20 cellular contexts compared by ENCODE assay signal in the genomic region with DNA sequence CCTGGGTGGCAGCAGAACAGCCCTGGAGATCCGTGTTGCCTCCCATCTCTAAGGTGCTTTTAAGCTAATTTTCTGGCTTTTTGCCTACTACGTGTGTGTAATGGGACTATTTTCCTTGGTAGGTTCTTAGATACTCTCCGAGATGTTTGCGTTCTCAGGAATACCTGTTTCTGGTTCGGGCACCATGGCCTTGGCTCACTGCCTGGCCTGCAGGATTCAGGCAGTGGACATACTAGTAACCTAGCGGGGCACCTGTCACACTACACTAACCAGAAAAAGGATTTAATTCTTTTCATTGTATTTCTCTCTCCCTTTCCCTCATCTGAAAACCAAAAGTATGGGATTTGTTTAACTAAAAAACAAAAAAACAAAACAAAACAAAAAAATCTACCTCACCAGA. TPM values are rescaled to one million over a fixed set of nuclear protein-coding genes. Genes with fewer than 3 reads are reported as not detected.
DNase-seq lines count a peak whose midpoint lies in the region; ATAC-seq and TF ChIP-seq lines count a peak whose summit lies in the region.
"Had no signal": no experiment of that assay in that cellular context is flagged by ENCODE, and none has a peak within 500 bp of the region (broad histone marks: within the 10 kb centered on the region; RNA-seq: fewer than 3 reads in every experiment).

No MANE protein-coding gene starts in this region.

- H3K4me3 ChIP-seq in psoas muscle, result no peak overlapping the region
- H3K4me3 ChIP-seq in right lobe of liver, result no peak overlapping the region
- H3K4me3 ChIP-seq: GM23248, HAP-1 had no signal

- intact Hi-C loops in psoas muscle (cut with DNase I), result no loop called here
- intact Hi-C loops in right lobe of liver (cut with DNase I), result no loop called here

- ATAC-seq in psoas muscle (no peak), right lobe of liver (no peak), GM21360 (IDR thresholded peaks at IDR 0.05; ENCODE audit: unreplicated experiment) (no peak)

- H3K9me3 ChIP-seq in psoas muscle, result no peaks in the 10 kb centered on the region
- H3K9me3 ChIP-seq in right lobe of liver, result no peaks in the 10 kb centered on the region
- H3K9me3 ChIP-seq: BE2C, HAP-1 had no signal

- WGBS in psoas muscle, 3 donors, result 82 to 92% (median 84%) methylated on average over 6 of the region's 6 CpGs
- WGBS in right lobe of liver (ENCODE audit: insufficient coverage, low coverage, low lambda C conversion rate, missing lambda C conversion rate), result 82% methylated on average over 6 of the region's 6 CpGs

- H3K27ac ChIP-seq in VCaP, result peak overlapping the region; percentile 13; the same call in 1 of the 2 replicates
- H3K27ac ChIP-seq in psoas muscle, result peak overlapping the region; percentile 73
- H3K27ac ChIP-seq in right lobe of liver, result no peak overlapping the region
- H3K27ac ChIP-seq: GM23248, HL-60 had no signal

- no peaks in the 10 kb centered on the region for H3K27me3 ChIP-seq in psoas muscle (ENCODE audit: insufficient read depth in 3 of 3, low read length in 2 of 3)
- H3K27me3 ChIP-seq in right lobe of liver, result no peaks in the 10 kb centered on the region
- H3K27me3 ChIP-seq: BE2C had no signal

- H3K4me1 ChIP-seq in psoas muscle (peaks cover 22% of the 10 kb centered on the region), right lobe of liver (peaks cover 0 to 13% (median 6%) of the 10 kb centered on the region in 4 donors)
- H3K4me1 ChIP-seq: BE2C, HAP-1 had no signal

- H3K36me3 ChIP-seq in psoas muscle (ENCODE audit: insufficient read depth in 1 of 2, low read depth in 1 of 2) (no peaks in the 10 kb centered on the region), right lobe of liver (no peaks in the 10 kb centered on the region)
- H3K36me3 ChIP-seq: BE2C, HAP-1 had no signal

- DNase-seq in cerebellar cortex (ENCODE audit: low spot score) (peak; percentile 56), psoas muscle (no peak), right lobe of liver (no peak), NCI-H2081 (lab: John Stamatoyannopoulos, UW) (no peak)
- no peak for DNase-seq in NK-92 treated with Interleukin-12 subunit alpha and Interleukin-12 subunit beta, amount 100 ng/mL, for 24 hours (lab: John Stamatoyannopoulos, UW)
- DNase-seq: ACHN; BE2C; CD4-positive, CD25-positive, alpha-beta regulatory T cell; CD8-positive, alpha-beta memory T cell; COR-L47; DMS 273 treated with DMSO at 0.1 percent for 48 hours; DMS53; DND-41; EL; GM23248; IMR-90 had no signal

- TF ChIP-seq POLR2A in right lobe of liver (IDR thresholded peaks at IDR 0.05), result no peak

- TF ChIP-seq CTCF in VCaP (conservative IDR thresholded peaks at IDR 0.05), result no peak
- no peak for TF ChIP-seq CTCF in psoas muscle (IDR thresholded peaks at IDR 0.05)
- no peak for TF ChIP-seq CTCF in right lobe of liver (IDR thresholded peaks at IDR 0.05)

RNA-seq across cellular contexts. Expression of gene FHIP1A, which starts 29.2 kb away (rescaled TPM):
- total RNA-seq in psoas muscle (10 to 100 TPM; 37.7 to 46.7 (median 44.9) TPM), right lobe of liver (1 to 10 TPM in 5 of 6 experiments, under 1 TPM in 1; 0.74 to 5.7 (median 3.2) TPM)
- polyA plus RNA-seq in psoas muscle, result 10 to 100 TPM in 1 of 3 donors, 1 to 10 TPM in 1, under 1 TPM in 1; 0.51 to 20.5 (median 5.0) TPM
- polyA plus RNA-seq: CD8-positive, alpha-beta memory T cell; GM23248 had no signal

Comparison
In these comparisons a context has a peak if more than half of its experiments do, and no peak if none do; other contexts are left out.
1. H3K27ac ChIP-seq: peak in VCaP (single experiment) and psoas muscle (single experiment); none in right lobe of liver (0 of 3).
2. RNA of gene FHIP1A, which starts 29.2 kb away (total RNA-seq): 37.7 to 46.7 TPM in psoas muscle; 0.74 to 5.7 TPM in right lobe of liver; every median in the first group is over 4 times any median in the second.